In the genomic region with DNA sequence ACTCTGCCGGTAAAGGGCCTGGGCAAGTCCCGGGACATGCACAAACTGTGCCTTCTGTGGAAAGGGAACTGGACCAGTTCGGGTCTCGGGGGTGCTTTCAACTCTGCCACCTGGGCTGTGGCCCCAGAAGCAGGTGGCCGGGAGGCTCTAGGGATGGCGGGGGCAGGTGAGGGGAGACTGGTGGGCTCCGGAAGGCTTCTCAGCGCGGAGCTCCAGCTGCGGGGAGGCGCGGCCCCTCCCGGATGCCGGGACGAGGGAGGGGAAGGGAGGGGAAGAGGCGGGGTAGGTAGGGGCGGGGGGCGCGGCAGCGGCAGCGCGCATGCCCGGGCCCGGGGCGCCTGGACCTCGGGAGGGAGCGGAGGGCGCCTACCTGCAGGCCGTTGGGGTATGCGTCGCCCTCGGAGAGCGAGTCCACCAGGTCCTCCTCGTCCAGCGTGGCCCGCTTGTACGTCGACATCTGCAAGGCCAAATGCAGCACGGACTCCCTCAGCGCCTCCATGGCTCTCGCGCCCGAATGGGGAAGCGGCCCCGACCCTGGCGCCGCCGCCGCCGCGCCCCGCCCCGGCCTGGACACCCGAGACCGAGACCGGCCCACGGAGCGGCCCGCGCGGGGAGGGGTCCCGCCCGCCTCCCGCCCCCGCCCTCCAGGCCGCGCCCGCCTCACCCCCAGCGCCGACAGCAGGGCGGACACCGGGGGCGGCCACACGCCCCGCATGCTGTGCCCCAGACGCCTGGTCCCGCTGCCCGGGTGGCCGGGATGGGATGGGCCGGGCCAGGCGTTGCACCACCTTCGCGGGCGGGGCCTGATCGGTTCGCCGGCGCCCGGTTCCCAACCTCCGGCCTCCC, we compare ENCODE assay signal across 8 cellular contexts. TPM values are rescaled to one million over a fixed set of nuclear protein-coding genes. Genes with fewer than 3 reads are reported as not detected.
DNase-seq lines count a peak whose midpoint lies in the region; ATAC-seq, FAIRE-seq and TF ChIP-seq lines count a peak whose summit lies in the region.

A gene (minus strand): TSS at position 764 of the 846 bp plus-strand sequence. CDS start 49 bp downstream, at position 715.

- CTCF ChIA-PET in Caco-2 (lab: Charles Lee), result interaction anchor here (0.5 to 0.6 kb wide), 3 partner anchors 30 to 64 kb away, joined by 3 read pairs; no protein-coding TSS in a partner anchor
- CTCF ChIA-PET in activated CD4-positive, alpha-beta memory T cell treated with anti-CD3 and anti-CD28 coated beads for 36 hours (lab: Charles Lee), result interaction anchor here (0.6 to 20.3 kb wide), 5 partner anchors 10 to 78 kb away, joined by 3 to 261 read pairs (median 5); no protein-coding TSS in a partner anchor

- TF ChIP-seq CTCF in Caco-2 (IDR thresholded peaks at IDR 0.05; ENCODE audit: insufficient read depth in 1 of 2, low read depth in 1 of 2, low read length in 1 of 2, severe bottlenecking in 1 of 2, unreplicated experiment in 1 of 2) (no peak), mucosa of descending colon (IDR thresholded peaks at IDR 0.05) (no peak)

- no peaks in the 10 kb centered on the region for H3K9me3 ChIP-seq in Caco-2
- H3K9me3 ChIP-seq in endocrine pancreas (ENCODE audit: control insufficient read depth, low read length), result no peaks in the 10 kb centered on the region
- no peaks in the 10 kb centered on the region for H3K9me3 ChIP-seq in mucosa of descending colon

- BruUV-seq in Caco-2 (replicated peaks; lab: Mats Ljungman, UMichigan), result no TSS peak

- no peaks in the 10 kb centered on the region for H3K36me3 ChIP-seq in Caco-2 (ENCODE audit: control insufficient read depth, insufficient read depth, low read length)
- H3K36me3 ChIP-seq in endocrine pancreas (ENCODE audit: control insufficient read depth, insufficient read depth, low read length), result no peaks in the 10 kb centered on the region
- no peaks in the 10 kb centered on the region for H3K36me3 ChIP-seq in mucosa of descending colon (ENCODE audit: low read depth)

- peak; percentile 47 for ATAC-seq in mucosa of descending colon

- H3K4me1 ChIP-seq in Caco-2, result peaks cover 3% of the 10 kb centered on the region; the same call in 1 of the 2 replicates
- H3K4me1 ChIP-seq in endocrine pancreas (ENCODE audit: control insufficient read depth, insufficient read depth, low read length), result no peaks in the 10 kb centered on the region
- peaks cover 27% of the 10 kb centered on the region for H3K4me1 ChIP-seq in mucosa of descending colon (ENCODE audit: low read depth)

- no peak within 1 kb of the TSS for H3K27ac Mint-ChIP-seq in Caco-2 (ENCODE audit: unreplicated experiment)
- peak within 1 kb of the TSS; percentile 99 for H3K27ac Mint-ChIP-seq in activated CD4-positive, alpha-beta memory T cell treated with anti-CD3 and anti-CD28 coated beads for 36 hours

- H3K27me3 Mint-ChIP-seq in Caco-2 (ENCODE audit: insufficient read depth, unreplicated experiment), result no peaks in the 10 kb centered on the region
- no peaks in the 10 kb centered on the region for H3K27me3 Mint-ChIP-seq in activated CD4-positive, alpha-beta memory T cell treated with anti-CD3 and anti-CD28 coated beads for 36 hours

- H3K9ac ChIP-seq in endocrine pancreas (ENCODE audit: control insufficient read depth, insufficient read depth, low read length), result peak within 1 kb of the TSS; percentile 65

- H3K9me3 Mint-ChIP-seq in Caco-2 (ENCODE audit: unreplicated experiment), result no peaks in the 10 kb centered on the region
- H3K9me3 Mint-ChIP-seq in activated CD4-positive, alpha-beta memory T cell treated with anti-CD3 and anti-CD28 coated beads for 36 hours, result no peaks in the 10 kb centered on the region

- H3K36me3 Mint-ChIP-seq in Caco-2 (ENCODE audit: insufficient read depth, unreplicated experiment), result peaks cover 7% of the 10 kb centered on the region
- peaks cover 24% of the 10 kb centered on the region for H3K36me3 Mint-ChIP-seq in activated CD4-positive, alpha-beta memory T cell treated with anti-CD3 and anti-CD28 coated beads for 36 hours

- H3K4me3 ChIP-seq in Caco-2 (ENCODE audit: low read depth, low read length), result peak within 1 kb of the TSS; percentile 89
- H3K4me3 ChIP-seq in endocrine pancreas (ENCODE audit: control insufficient read depth, insufficient read depth, low read length), result no peak within 1 kb of the TSS
- peak within 1 kb of the TSS; percentile 36 for H3K4me3 ChIP-seq in mucosa of descending colon

- no peaks in the 10 kb centered on the region for H3K4me1 Mint-ChIP-seq in Caco-2 (ENCODE audit: low read depth, unreplicated experiment)
- H3K4me1 Mint-ChIP-seq in activated CD4-positive, alpha-beta memory T cell treated with anti-CD3 and anti-CD28 coated beads for 36 hours (ENCODE audit: low read depth), result peaks cover 57% of the 10 kb centered on the region

- POLR2A ChIA-PET in Caco-2 (lab: Charles Lee), result interaction anchor here (1.0 kb wide), 1 partner anchor 55 kb away, joined by 3 read pairs; no protein-coding TSS in a partner anchor
- POLR2A ChIA-PET in activated CD4-positive, alpha-beta memory T cell treated with anti-CD3 and anti-CD28 coated beads for 36 hours (lab: Charles Lee), result no interaction called here

- intact Hi-C loops in Caco-2 (cut with micrococcal nuclease; ENCODE audit: unreplicated experiment) (no loop called here), mucosa of descending colon (cut with DNase I, micrococcal nuclease) (no loop called here)
- intact Hi-C loops in activated CD4-positive, alpha-beta memory T cell treated with anti-CD3 and anti-CD28 coated beads for 36 hours (cut with micrococcal nuclease), result loop anchor here (5.0 to 10.0 kb wide), 3 partner anchors 628 to 757 kb away; a partner anchor contains a TSS

- H3K4me3 Mint-ChIP-seq in Caco-2 (ENCODE audit: unreplicated experiment), result peak within 1 kb of the TSS; percentile 74
- peak within 1 kb of the TSS; percentile 90 for H3K4me3 Mint-ChIP-seq in activated CD4-positive, alpha-beta memory T cell treated with anti-CD3 and anti-CD28 coated beads for 36 hours

- H3K27me3 ChIP-seq in Caco-2 (replicated peaks; ENCODE audit: control insufficient read depth, insufficient read depth, low read length) (no peaks in the 10 kb centered on the region), endocrine pancreas (ENCODE audit: control insufficient read depth, insufficient read depth, low read length) (no peaks in the 10 kb centered on the region)

- H3K27ac ChIP-seq in substantia nigra (ENCODE audit: low read depth, low read length, poor library complexity, severe bottlenecking), result peak within 1 kb of the TSS; percentile 30

- no peak for FAIRE-seq in RCC 7860 (lab: Jason Lieb, UNC)

- DNase-seq in Caco-2, result peak; percentile 54 to 67
- peak; percentile 44 for DNase-seq in M059J (ENCODE audit: low read depth)
- peak; percentile 68 for DNase-seq in activated CD4-positive, alpha-beta memory T cell treated with anti-CD3 and anti-CD28 coated beads for 36 hours
- peak; percentile 59 to 81 (median 76) for DNase-seq in mucosa of descending colon
- DNase-seq in substantia nigra (lab: John Stamatoyannopoulos, UW), result peak in 2 of 49 donors; percentile 25 to 80
- DNase-seq in NCI-H526 treated with DMSO at 0.1 percent for 48 hours (lab: John Stamatoyannopoulos, UW), result no peak
- no peak for DNase-seq in RCC 7860 (ENCODE audit: low spot score)

RNA-seq across cellular contexts. Expression of the gene that starts here (rescaled TPM):
- total RNA-seq in Caco-2 (2022) (49.6 and 50.2 TPM in 2 replicates), mucosa of descending colon (100 to 1,000 TPM; 103 to 161 (median 149) TPM)
- 88.5 and 125 TPM in 2 replicates for total RNA-seq in M059J (2014; rRNA removed; shearing (Covaris generic))
- total RNA-seq in activated CD4-positive, alpha-beta memory T cell treated with anti-CD3 and anti-CD28 coated beads for 36 hours, result 100 to 1,000 TPM; 137 to 144 TPM

Comparison
In these comparisons a context has a peak if more than half of its experiments do, and no peak if none do; other contexts are left out.
1. DNase-seq: peak in Caco-2 (2 of 2), M059J (single experiment), activated CD4-positive, alpha-beta memory T cell treated with anti-CD3 and anti-CD28 coated beads for 36 hours (single experiment) and mucosa of descending colon (3 of 3); none in NCI-H526 treated with DMSO at 0.1 percent for 48 hours (single experiment) and RCC 7860 (single experiment).